In genomic region chr13:111506131-111506530, GRCh38 we compare ENCODE assay signal across 16 cellular contexts.
DNase-seq lines count a peak whose midpoint lies in the region; ATAC-seq and TF ChIP-seq lines count a peak whose summit lies in the region.
"Had no signal": no experiment of that assay in that cellular context is flagged by ENCODE, and none has a peak within 500 bp of the region (broad histone marks: within the 10 kb centered on the region; RNA-seq: fewer than 3 reads in every experiment).

No MANE protein-coding gene starts in this region.

- peaks cover 5% of the 10 kb centered on the region for H3K9me3 Mint-ChIP-seq in chondrocyte (ENCODE audit: low read depth)

- no peak overlapping the region for H2AFZ ChIP-seq in osteoblast (ENCODE audit: low read length)

- peaks cover 20% of the 10 kb centered on the region for H3K27me3 Mint-ChIP-seq in chondrocyte (ENCODE audit: low read depth)

- no peak overlapping the region for H3K27ac ChIP-seq in osteoblast (ENCODE audit: low read depth, low read length)
- H3K27ac ChIP-seq: 22Rv1 had no signal

- H3K4me2 ChIP-seq in osteoblast (ENCODE audit: insufficient read depth, low read length) = no peak overlapping the region

- no peaks in the 10 kb centered on the region for H3K9me3 ChIP-seq in osteoblast (ENCODE audit: low read depth, low read length)

- H3K4me3 Mint-ChIP-seq in chondrocyte (ENCODE audit: unreplicated experiment) = no peak overlapping the region
- H3K4me3 Mint-ChIP-seq: CD14-positive monocyte; CD8-positive, alpha-beta T cell; H9 had no signal

- DNase-seq in NCI-H1417 (lab: John Stamatoyannopoulos, UW) (peak in 2 of 3 experiments; percentile 22 to 35), NCI-H1417 treated with DMSO at 0.1 percent for 48 hours (lab: John Stamatoyannopoulos, UW) (no peak), chondrocyte (ENCODE audit: low spot score) (peak; percentile 58), osteoblast (ENCODE audit: insufficient read length, low spot score, missing footprints) (peak; percentile 22), NCI-H2029 treated with DMSO at 0.1 percent for 48 hours (lab: John Stamatoyannopoulos, UW) (no peak)
- no peak for DNase-seq in activated naive CD4-positive, alpha-beta T cell (lab: John Stamatoyannopoulos, UW)
- DNase-seq: CD8-positive, alpha-beta T cell; COR-L47; DMS153; DMS79 treated with DMSO at 0.1 percent for 48 hours; EL; GOT3; H9 had no signal

- no peak overlapping the region for H3K4me3 ChIP-seq in osteoblast (ENCODE audit: insufficient read depth, low read length)

- TF ChIP-seq CTCF in chondrocyte (IDR thresholded peaks at IDR 0.05) = no peak
- TF ChIP-seq CTCF in osteoblast (IDR thresholded peaks at IDR 0.05; ENCODE audit: extremely low read depth, low read depth, low read length) = no peak

- H3K36me3 Mint-ChIP-seq in chondrocyte (ENCODE audit: low read depth) = peaks cover 2% of the 10 kb centered on the region
- H3K36me3 Mint-ChIP-seq: CD14-positive monocyte; CD8-positive, alpha-beta T cell had no signal

- no peaks in the 10 kb centered on the region for H3K4me1 Mint-ChIP-seq in chondrocyte (ENCODE audit: low read depth)
- H3K4me1 Mint-ChIP-seq: CD14-positive monocyte had no signal

- H3K27me3 ChIP-seq in osteoblast (ENCODE audit: insufficient read depth, low read length) = no peaks in the 10 kb centered on the region

- H3K36me3 ChIP-seq in osteoblast (ENCODE audit: insufficient read depth, low read length) = no peaks in the 10 kb centered on the region

- no peaks in the 10 kb centered on the region for H3K4me1 ChIP-seq in osteoblast (ENCODE audit: insufficient read depth, low read length)

- ATAC-seq in HG02870 (IDR thresholded peaks at IDR 0.05; ENCODE audit: unreplicated experiment) = no peak
- ATAC-seq: CD8-positive, alpha-beta T cell had no signal

- H3K79me2 ChIP-seq in osteoblast (ENCODE audit: insufficient read depth, low read length) = no peaks in the 10 kb centered on the region

- no peak overlapping the region for H3K27ac Mint-ChIP-seq in chondrocyte (ENCODE audit: unreplicated experiment)
- H3K27ac Mint-ChIP-seq: CD14-positive monocyte; CD8-positive, alpha-beta T cell had no signal

- no peaks in the 10 kb centered on the region for H4K20me1 ChIP-seq in osteoblast (ENCODE audit: insufficient read depth, low read length)

Comparison
In these comparisons a context has a peak if more than half of its experiments do, and no peak if none do; other contexts are left out.
1. DNase-seq: peak in NCI-H1417 (2 of 3), chondrocyte (single experiment) and osteoblast (single experiment); none in NCI-H1417 treated with DMSO at 0.1 percent for 48 hours (single experiment), activated naive CD4-positive, alpha-beta T cell (0 of 4) and NCI-H2029 treated with DMSO at 0.1 percent for 48 hours (single experiment).